8 cellular contexts compared by ENCODE assay signal in the genomic region with DNA sequence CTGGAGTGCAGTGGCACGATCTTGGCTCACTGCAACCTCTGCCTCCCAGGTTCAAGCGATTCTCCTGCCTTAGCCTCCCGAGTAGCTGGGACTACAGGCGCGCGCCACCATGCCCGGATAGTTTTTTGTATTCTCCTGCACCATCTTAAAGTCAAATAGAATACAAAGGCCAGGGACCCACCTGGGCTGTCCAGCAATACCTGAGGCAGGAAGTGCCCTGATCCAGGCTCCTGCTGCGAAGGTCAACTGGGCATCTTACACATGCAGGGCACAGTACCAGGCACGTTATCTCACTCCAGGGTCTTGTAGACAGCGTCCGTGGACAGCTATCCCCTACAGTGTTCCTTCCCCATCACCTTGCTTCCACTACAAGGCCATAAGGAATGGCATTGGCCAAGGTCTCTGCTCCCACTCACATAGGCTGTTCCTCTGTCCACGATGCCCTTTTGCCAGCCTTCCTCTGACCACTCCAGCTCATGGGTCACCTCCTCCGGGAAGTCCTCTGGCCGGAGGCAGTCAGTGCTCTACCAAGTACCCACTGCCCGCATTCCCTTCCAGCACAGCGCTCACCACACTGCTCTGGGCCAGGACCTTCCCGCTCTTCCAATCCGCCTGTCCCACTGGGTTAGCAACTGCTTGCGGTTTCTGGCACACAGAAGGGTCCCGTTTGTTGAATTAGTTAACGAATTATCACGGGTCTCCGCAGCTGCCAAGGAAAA. TPM values are rescaled to one million over a fixed set of nuclear protein-coding genes. Genes with fewer than 3 reads are reported as not detected.
DNase-seq lines count a peak whose midpoint lies in the region; ATAC-seq, FAIRE-seq and TF ChIP-seq lines count a peak whose summit lies in the region.

No MANE protein-coding gene starts in this region.

- no peak for TF ChIP-seq CTCF in astrocyte (IDR thresholded peaks at IDR 0.05; ENCODE audit: insufficient read depth, low read depth, low read length)

- H3K4me1 Mint-ChIP-seq in astrocyte (ENCODE audit: low read depth, unreplicated experiment) = peaks cover 37% of the 10 kb centered on the region
- peaks cover 45 to 47% of the 10 kb centered on the region in 2 donors for H3K4me1 Mint-ChIP-seq in stimulated activated naive B cell treated with anti-CD40 and anti-IgM and Interleukin-4, amounts not matched to agents 10 μg/mL and 1 μg/mL and 100 μg/mL, for 72 hours

- H3K4me2 ChIP-seq in astrocyte (ENCODE audit: low read length) = peak overlapping the region; percentile 99

- peaks cover 16% of the 10 kb centered on the region for H3K27me3 Mint-ChIP-seq in astrocyte (ENCODE audit: low read depth, unreplicated experiment)
- H3K27me3 Mint-ChIP-seq in stimulated activated naive B cell treated with anti-CD40 and anti-IgM and Interleukin-4, amounts not matched to agents 10 μg/mL and 1 μg/mL and 100 μg/mL, for 72 hours = peaks cover 13 to 27% of the 10 kb centered on the region in 2 donors

- no peaks in the 10 kb centered on the region for H3K9me3 ChIP-seq in HUES6 (ENCODE audit: control insufficient read depth, insufficient read depth, low read depth, low read length)
- no peaks in the 10 kb centered on the region for H3K9me3 ChIP-seq in astrocyte (ENCODE audit: insufficient read depth, low read depth, low read length)

- H3K4me3 ChIP-seq in HUES6 (ENCODE audit: low read depth, low read length) = peak overlapping the region; percentile 70
- peak overlapping the region; percentile 74 for H3K4me3 ChIP-seq in astrocyte (ENCODE audit: insufficient read depth, low read depth, low read length)

- H3K79me2 ChIP-seq in astrocyte (ENCODE audit: insufficient read depth, low read length) = peaks cover 53% of the 10 kb centered on the region

- H3K4me1 ChIP-seq in HUES6 (ENCODE audit: control insufficient read depth, insufficient read depth, low read length) (peaks cover 12% of the 10 kb centered on the region; the same call in 1 of the 2 replicates), astrocyte (ENCODE audit: insufficient read depth, low read length) (peaks cover 41% of the 10 kb centered on the region)

- H3K9ac ChIP-seq in HUES6 (ENCODE audit: low read length) = no peak overlapping the region
- H3K9ac ChIP-seq in astrocyte (ENCODE audit: low read length) = peak overlapping the region; percentile 88

- H2AFZ ChIP-seq in astrocyte (ENCODE audit: low read depth, low read length) = peak overlapping the region; percentile 74

- peak overlapping the region; percentile 86 for H3K27ac Mint-ChIP-seq in astrocyte (ENCODE audit: unreplicated experiment)
- H3K27ac Mint-ChIP-seq in stimulated activated naive B cell treated with anti-CD40 and anti-IgM and Interleukin-4, amounts not matched to agents 10 μg/mL and 1 μg/mL and 100 μg/mL, for 72 hours = no peak overlapping the region

- H3K27me3 ChIP-seq in HUES6 (ENCODE audit: control insufficient read depth, insufficient read depth, low read length) = peaks cover 43% of the 10 kb centered on the region
- H3K27me3 ChIP-seq in astrocyte (ENCODE audit: insufficient read depth, low read length) = no peaks in the 10 kb centered on the region

- H3K27ac ChIP-seq in HUES6 (ENCODE audit: low read depth, low read length) (no peak overlapping the region), astrocyte (ENCODE audit: low read depth, low read length) (peak overlapping the region; percentile 71)

- peaks cover 50% of the 10 kb centered on the region for H4K20me1 ChIP-seq in astrocyte (ENCODE audit: insufficient read depth, low read length)

- peaks cover 4% of the 10 kb centered on the region for H3K36me3 Mint-ChIP-seq in astrocyte (ENCODE audit: low read depth, unreplicated experiment)
- peaks cover 0 to 5% of the 10 kb centered on the region in 2 donors for H3K36me3 Mint-ChIP-seq in stimulated activated naive B cell treated with anti-CD40 and anti-IgM and Interleukin-4, amounts not matched to agents 10 μg/mL and 1 μg/mL and 100 μg/mL, for 72 hours

- peaks cover 6% of the 10 kb centered on the region for H3K9me3 Mint-ChIP-seq in astrocyte (ENCODE audit: unreplicated experiment)
- no peaks in the 10 kb centered on the region for H3K9me3 Mint-ChIP-seq in stimulated activated naive B cell treated with anti-CD40 and anti-IgM and Interleukin-4, amounts not matched to agents 10 μg/mL and 1 μg/mL and 100 μg/mL, for 72 hours

- H3K4me3 Mint-ChIP-seq in astrocyte (ENCODE audit: unreplicated experiment) = peak overlapping the region; percentile 88
- peak overlapping the region; percentile 58 to 70 for H3K4me3 Mint-ChIP-seq in stimulated activated naive B cell treated with anti-CD40 and anti-IgM and Interleukin-4, amounts not matched to agents 10 μg/mL and 1 μg/mL and 100 μg/mL, for 72 hours

- ATAC-seq in stimulated activated naive B cell treated with anti-CD40 and anti-IgM and Interleukin-4, amounts not matched to agents 10 μg/mL and 1 μg/mL and 100 μg/mL, for 72 hours (replicated peaks) = no peak
- ATAC-seq in HG02981 (IDR thresholded peaks at IDR 0.05; ENCODE audit: unreplicated experiment) = no peak

- no peaks in the 10 kb centered on the region for H3K36me3 ChIP-seq in HUES6 (ENCODE audit: control insufficient read depth, insufficient read depth, low read length)
- H3K36me3 ChIP-seq in astrocyte (ENCODE audit: insufficient read depth, low read length) = no peaks in the 10 kb centered on the region

- DNase-seq in astrocyte (ENCODE audit: low read depth) (peak; percentile 46), islet precursor cell (peak; percentile 45), hippocampal formation (lab: John Stamatoyannopoulos, UW) (no peak), SW 1271 (lab: John Stamatoyannopoulos, UW) (no peak), SK-N-DZ (ENCODE audit: low spot score) (no peak)
- no peak for DNase-seq in stimulated activated naive B cell treated with anti-CD40 and anti-IgM and Interleukin-4, amounts not matched to agents 10 μg/mL and 1 μg/mL and 100 μg/mL, for 72 hours

- FAIRE-seq in astrocyte (lab: Jason Lieb, UNC) = no peak

RNA-seq across cellular contexts. Expression of a gene that starts 1.0 kb away (rescaled TPM):
- total RNA-seq in astrocyte = 214 and 302 TPM in 2 replicates
- 6.1 and 6.4 TPM in 2 replicates for polyA plus RNA-seq in SK-N-DZ (2014; cell fraction: cytosol; rRNA removed)
- 4.1 and 5.9 TPM in 2 replicates for polyA plus RNA-seq in SK-N-DZ (2014; cell fraction: nucleus; rRNA removed)

RNA-seq across cellular contexts. Expression of a gene that starts 30.8 kb away (rescaled TPM):
- total RNA-seq in astrocyte = 56.6 and 72.4 TPM in 2 replicates
- polyA plus RNA-seq in SK-N-DZ (2014; cell fraction: cytosol; rRNA removed) = 32.8 and 35.3 TPM in 2 replicates
- 25.6 and 37.1 TPM in 2 replicates for polyA plus RNA-seq in SK-N-DZ (2014; cell fraction: nucleus; rRNA removed)

Comparison
In these comparisons a context has a peak if more than half of its experiments do, and no peak if none do; other contexts are left out.
1. DNase-seq: peak in astrocyte (single experiment) and islet precursor cell (single experiment); none in stimulated activated naive B cell treated with anti-CD40 and anti-IgM and Interleukin-4, amounts not matched to agents 10 μg/mL and 1 μg/mL and 100 μg/mL, for 72 hours (single experiment), hippocampal formation (0 of 2), SW 1271 (0 of 2) and SK-N-DZ (single experiment).